In the genomic region with DNA sequence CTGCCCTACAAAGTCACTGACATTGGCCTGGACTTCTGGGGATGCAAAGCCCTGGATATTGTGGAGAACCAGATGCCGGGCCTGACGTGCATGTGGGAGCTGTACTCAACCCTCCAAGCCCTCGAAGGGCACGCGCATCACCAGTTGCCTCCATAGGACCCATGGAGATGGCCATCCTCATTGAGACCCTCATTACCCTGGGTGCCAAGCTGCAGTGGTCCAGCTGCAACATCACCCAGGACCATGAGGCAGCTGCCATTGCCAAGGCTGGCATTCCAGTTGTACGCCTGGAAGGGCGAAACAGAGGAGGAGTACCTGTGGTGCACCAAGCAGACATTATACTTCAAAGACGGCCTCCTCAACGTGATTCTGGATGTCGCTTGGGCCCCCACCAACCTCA, we compare ENCODE assay signal across 44 cellular contexts. TPM values are rescaled to one million over a fixed set of nuclear protein-coding genes. Genes with fewer than 3 reads are reported as not detected.
"Had no signal": no experiment of that assay in that cellular context is flagged by ENCODE, and none has a peak within 500 bp of the region (broad histone marks: within the 10 kb centered on the region; RNA-seq: fewer than 3 reads in every experiment).

No MANE protein-coding gene starts in this region.

- ATAC-seq: activated naive CD4-positive, alpha-beta T cell treated with anti-CD3 and anti-CD28 coated beads, Interleukin-2, amount 50 U/mL, for 72 hours; activated naive CD8-positive, alpha-beta T cell treated with anti-CD3 and anti-CD28 coated beads, Interleukin-2, amount 50 U/mL, for 24 hours; activated T-cell treated with anti-CD3 and anti-CD28 coated beads, Interleukin-2, amount 50 U/mL, for 4 hours; activated T-cell treated with anti-CD3 and anti-CD28 coated beads, Interleukin-2, amount 50 U/mL, for 72 hours; activated T-helper 17 cell treated with anti-CD3 and anti-CD28 coated beads, Interleukin-2, amount 50 U/mL, for 72 hours; body of pancreas had no signal

- H3K36me3 ChIP-seq: adrenal gland, ascending aorta, brain microvascular endothelial cell, breast epithelium, cardiac muscle cell had no signal

- H3K4me3 Mint-ChIP-seq: activated naive CD4-positive, alpha-beta T cell treated with anti-CD3 and anti-CD28 coated beads for 36 hours; activated naive CD4-positive, alpha-beta T cell treated with anti-CD3 and anti-CD28 coated beads, Interleukin-2, amount 10 ng/mL, durations not matched to agents 7 days and 5 days; activated naive CD4-positive, alpha-beta T cell treated with anti-CD3 and anti-CD28 coated beads, Interleukin-2, amount 50 U/mL, for 24 hours; activated naive CD8-positive, alpha-beta T cell; activated naive CD8-positive, alpha-beta T cell treated with anti-CD3 and anti-CD28 coated beads for 36 hours; activated naive CD8-positive, alpha-beta T cell treated with anti-CD3 and anti-CD28 coated beads, Interleukin-2, amount 10 ng/mL, durations not matched to agents 7 days and 5 days; activated naive CD8-positive, alpha-beta T cell treated with anti-CD3 and anti-CD28 coated beads, Interleukin-2, amount 50 U/mL, for 24 hours; activated T-cell treated with anti-CD3 and anti-CD28 coated beads, Interleukin-2, amount 50 U/mL, for 24 hours; activated T-cell treated with anti-CD3 and anti-CD28 coated beads, Interleukin-2, amount 50 U/mL, for 4 hours; activated T-cell treated with anti-CD3 and anti-CD28 coated beads, Interleukin-2, amount 50 U/mL, for 72 hours; activated T-helper 1 cell treated with anti-CD3 and anti-CD28 coated beads, Interleukin-12 subunit alpha, Interleukin-12 subunit beta, Interleukin-2, Interleukin-4 antibody, amounts not matched to agents 30 ng/mL and 10 ng/mL and 1 ng/mL, durations not matched to agents 14 hours and 24 hours and 36 hours; activated T-helper 17 cell treated with anti-CD3 and anti-CD28 coated beads, Interleukin-2, amount 50 U/mL, for 72 hours; brain; central memory CD8-positive, alpha-beta T cell had no signal

- H3K9me3 Mint-ChIP-seq: activated naive CD4-positive, alpha-beta T cell treated with anti-CD3 and anti-CD28 coated beads for 36 hours; activated naive CD4-positive, alpha-beta T cell treated with anti-CD3 and anti-CD28 coated beads, Interleukin-2, amount 50 U/mL, for 24 hours; activated naive CD4-positive, alpha-beta T cell treated with anti-CD3 and anti-CD28 coated beads, Interleukin-2, amount 50 U/mL, for 72 hours; activated naive CD8-positive, alpha-beta T cell treated with anti-CD3 and anti-CD28 coated beads, Interleukin-2, amount 10 ng/mL, durations not matched to agents 7 days and 5 days; activated naive CD8-positive, alpha-beta T cell treated with anti-CD3 and anti-CD28 coated beads, Interleukin-2, amount 50 U/mL, for 24 hours; activated T-cell treated with anti-CD3 and anti-CD28 coated beads, Interleukin-2, amount 50 U/mL, for 24 hours; activated T-cell treated with anti-CD3 and anti-CD28 coated beads, Interleukin-2, amount 50 U/mL, for 4 hours; activated T-cell treated with anti-CD3 and anti-CD28 coated beads, Interleukin-2, amount 50 U/mL, for 72 hours; activated T-helper 1 cell treated with anti-CD3 and anti-CD28 coated beads, Interleukin-12 subunit alpha, Interleukin-12 subunit beta, Interleukin-2, Interleukin-4 antibody, amounts not matched to agents 30 ng/mL and 10 ng/mL and 1 ng/mL, durations not matched to agents 14 hours and 24 hours and 36 hours; activated T-helper 17 cell treated with anti-CD3 and anti-CD28 coated beads, Interleukin-2, amount 50 U/mL, for 72 hours; activated T-helper 2 cell treated with anti-CD3 and anti-CD28 coated beads, Interferon-gamma antibody, Interleukin-2, Interleukin-4, amounts not matched to agents 10 μg/mL and 5 μg/mL and 100 μg/mL, durations not matched to agents 14 hours and 24 hours and 36 hours; central memory CD8-positive, alpha-beta T cell had no signal

- H3K36me3 Mint-ChIP-seq: activated naive CD4-positive, alpha-beta T cell treated with anti-CD3 and anti-CD28 coated beads, Interleukin-2, amount 50 U/mL, for 24 hours; activated naive CD8-positive, alpha-beta T cell; activated naive CD8-positive, alpha-beta T cell treated with anti-CD3 and anti-CD28 coated beads for 36 hours had no signal

- H3K27ac Mint-ChIP-seq: activated naive CD4-positive, alpha-beta T cell treated with anti-CD3 and anti-CD28 coated beads for 36 hours; activated naive CD4-positive, alpha-beta T cell treated with anti-CD3 and anti-CD28 coated beads, Interleukin-2, amount 10 ng/mL, durations not matched to agents 7 days and 5 days; activated naive CD4-positive, alpha-beta T cell treated with anti-CD3 and anti-CD28 coated beads, Interleukin-2, amount 50 U/mL, for 24 hours; activated naive CD4-positive, alpha-beta T cell treated with anti-CD3 and anti-CD28 coated beads, Interleukin-2, amount 50 U/mL, for 72 hours; activated naive CD8-positive, alpha-beta T cell; activated naive CD8-positive, alpha-beta T cell treated with anti-CD3 and anti-CD28 coated beads for 36 hours; activated naive CD8-positive, alpha-beta T cell treated with anti-CD3 and anti-CD28 coated beads, Interleukin-2, amount 10 ng/mL, durations not matched to agents 7 days and 5 days; activated naive CD8-positive, alpha-beta T cell treated with anti-CD3 and anti-CD28 coated beads, Interleukin-2, amount 50 U/mL, for 24 hours; activated T-cell treated with anti-CD3 and anti-CD28 coated beads, Interleukin-2, amount 50 U/mL, for 24 hours; activated T-cell treated with anti-CD3 and anti-CD28 coated beads, Interleukin-2, amount 50 U/mL, for 72 hours; activated T-helper 1 cell treated with anti-CD3 and anti-CD28 coated beads, Interleukin-12 subunit alpha, Interleukin-12 subunit beta, Interleukin-2, Interleukin-4 antibody, amounts not matched to agents 30 ng/mL and 10 ng/mL and 1 ng/mL, durations not matched to agents 14 hours and 24 hours and 36 hours; activated T-helper 17 cell treated with anti-CD3 and anti-CD28 coated beads, Interleukin-2, amount 50 U/mL, for 72 hours; activated T-helper 2 cell treated with anti-CD3 and anti-CD28 coated beads, Interferon-gamma antibody, Interleukin-2, Interleukin-4, amounts not matched to agents 10 μg/mL and 5 μg/mL and 100 μg/mL, durations not matched to agents 14 hours and 24 hours and 36 hours; brain had no signal

- DNase-seq: activated effector memory CD4-positive, alpha-beta T cell treated with anti-CD3 and anti-CD28 coated beads, Interleukin-2, amount 50 U/mL, for 16 hours; activated effector memory CD4-positive, alpha-beta T cell treated with Interleukin-2 at 50 U/mL for 16 hours; activated gamma-delta T cell; activated gamma-delta T cell treated with Interleukin-2 at 50 U/mL for 16 hours; activated naive CD4-positive, alpha-beta T cell; activated naive CD4-positive, alpha-beta T cell treated with anti-CD3 and anti-CD28 coated beads for 36 hours; activated naive CD4-positive, alpha-beta T cell treated with anti-CD3 and anti-CD28 coated beads, Interleukin-2, amount 10 ng/mL, durations not matched to agents 7 days and 5 days; activated naive CD4-positive, alpha-beta T cell treated with anti-CD3 and anti-CD28 coated beads, Interleukin-2, amount 50 U/mL, for 16 hours; activated naive CD4-positive, alpha-beta T cell treated with Interleukin-2 at 50 U/mL for 16 hours; activated naive CD8-positive, alpha-beta T cell treated with anti-CD3 and anti-CD28 coated beads for 36 hours; activated naive CD8-positive, alpha-beta T cell treated with anti-CD3 and anti-CD28 coated beads, Interleukin-2, amount 10 ng/mL, durations not matched to agents 7 days and 5 days; activated naive CD8-positive, alpha-beta T cell treated with anti-CD3 and anti-CD28 coated beads, Interleukin-2, amount 50 U/mL, for 24 hours; activated T-cell treated with anti-CD3 and anti-CD28 coated beads, Interleukin-2, amount 50 U/mL, for 1 hour; activated T-cell treated with anti-CD3 and anti-CD28 coated beads, Interleukin-2, amount 50 U/mL, for 24 hours; activated T-cell treated with anti-CD3 and anti-CD28 coated beads, Interleukin-2, amount 50 U/mL, for 4 hours; activated T-cell treated with anti-CD3 and anti-CD28 coated beads, Interleukin-2, amount 50 U/mL, for 48 hours; activated T-cell treated with anti-CD3 and anti-CD28 coated beads, Interleukin-2, amount 50 U/mL, for 72 hours; adrenal gland; amniotic stem cell; amygdala; anterior cingulate cortex; aorta; body of pancreas; brain microvascular endothelial cell; caudate nucleus; central memory CD4-positive, alpha-beta T cell; cerebellar nuclear complex had no signal

- H3K27me3 Mint-ChIP-seq: activated naive CD4-positive, alpha-beta T cell treated with anti-CD3 and anti-CD28 coated beads, Interleukin-2, amount 50 U/mL, for 24 hours; activated naive CD8-positive, alpha-beta T cell; activated T-helper 17 cell treated with anti-CD3 and anti-CD28 coated beads, Interleukin-2, amount 50 U/mL, for 72 hours; central memory CD8-positive, alpha-beta T cell had no signal

- H3K27me3 ChIP-seq: adrenal gland, ascending aorta, body of pancreas, brain microvascular endothelial cell, breast epithelium, cardiac muscle cell had no signal

- FAIRE-seq: astrocyte, bronchial epithelial cell had no signal

- H3K27ac ChIP-seq: adrenal gland, ascending aorta, body of pancreas, brain microvascular endothelial cell, breast epithelium, cardiac muscle cell had no signal

- H3K4me1 Mint-ChIP-seq: activated T-helper 17 cell treated with anti-CD3 and anti-CD28 coated beads, Interleukin-2, amount 50 U/mL, for 72 hours had no signal

- H3K4me1 ChIP-seq: breast epithelium had no signal

- H3K9me3 ChIP-seq: adrenal gland, ascending aorta, body of pancreas had no signal

- H3K4me3 ChIP-seq: adrenal gland, ascending aorta, body of pancreas, breast epithelium, cardiac muscle cell had no signal

RNA-seq across cellular contexts. Expression of gene CCDC83, which starts 1.9 kb away (rescaled TPM):
- total RNA-seq: activated naive CD4-positive, alpha-beta T cell treated with anti-CD3 and anti-CD28 coated beads for 36 hours; activated naive CD8-positive, alpha-beta T cell treated with anti-CD3 and anti-CD28 coated beads for 36 hours; activated naive CD8-positive, alpha-beta T cell treated with anti-CD3 and anti-CD28 coated beads, Interleukin-2, amount 10 ng/mL, durations not matched to agents 7 days and 5 days; activated T-cell treated with anti-CD3 and anti-CD28 coated beads, Interleukin-2, amount 50 U/mL, for 4 hours; activated T-cell treated with anti-CD3 and anti-CD28 coated beads, Interleukin-2, amount 50 U/mL, for 72 hours; activated T-helper 1 cell treated with anti-CD3 and anti-CD28 coated beads, Interleukin-12 subunit alpha, Interleukin-12 subunit beta, Interleukin-2, Interleukin-4 antibody, amounts not matched to agents 30 ng/mL and 10 ng/mL and 1 ng/mL, durations not matched to agents 14 hours and 24 hours and 36 hours; activated T-helper 17 cell treated with anti-CD3 and anti-CD28 coated beads, Interleukin-2, amount 50 U/mL, for 72 hours; activated T-helper 2 cell treated with anti-CD3 and anti-CD28 coated beads, Interferon-gamma antibody, Interleukin-2, Interleukin-4, amounts not matched to agents 10 μg/mL and 5 μg/mL and 100 μg/mL, durations not matched to agents 14 hours and 24 hours and 36 hours; adrenal gland; aorta; ascending aorta; astrocyte; body of pancreas; bronchial epithelial cell; cardiac muscle cell; cardiac septum; cerebellum; chondrocyte had no signal
- polyA plus RNA-seq: adipose tissue, adrenal gland, aorta, cardiac muscle cell had no signal
